ENCODE assay signal across 19 cellular contexts in genomic region chr6:30073489-30074240, GRCh38. TPM values are rescaled to one million over a fixed set of nuclear protein-coding genes. Genes with fewer than 3 reads are reported as not detected.
DNase-seq lines count a peak whose midpoint lies in the region; ATAC-seq and TF ChIP-seq lines count a peak whose summit lies in the region.
"Had no signal": no experiment of that assay in that cellular context is flagged by ENCODE, and none has a peak within 500 bp of the region (broad histone marks: within the 10 kb centered on the region; RNA-seq: fewer than 3 reads in every experiment).

No MANE protein-coding gene starts in this region.

- no peaks in the 10 kb centered on the region for H3K9me3 Mint-ChIP-seq in activated CD4-positive, alpha-beta T cell treated with anti-CD3 and anti-CD28 coated beads for 36 hours (ENCODE audit: low read depth)
- H3K9me3 Mint-ChIP-seq in progenitor cell of endocrine pancreas (ENCODE audit: low read depth): no peaks in the 10 kb centered on the region
- H3K9me3 Mint-ChIP-seq: activated naive CD8-positive, alpha-beta T cell treated with anti-CD3 and anti-CD28 coated beads, Interleukin-2, amount 10 ng/mL, durations not matched to agents 7 days and 5 days; dendritic cell treated with granulocyte-macrophage colony-stimulating factor and Interleukin-4, amounts not matched to agents 40 ng/mL and 50 ng/mL, for 4 days had no signal

- peak overlapping the region; percentile 87 for H3K27ac ChIP-seq in RWPE1
- H3K27ac ChIP-seq in esophagus squamous epithelium: no peak overlapping the region
- peak overlapping the region in 1 of 21 experiments; percentile 57 for H3K27ac ChIP-seq in skin epidermis
- H3K27ac ChIP-seq: A549, uterus had no signal

- H3K36me3 Mint-ChIP-seq in activated CD4-positive, alpha-beta T cell treated with anti-CD3 and anti-CD28 coated beads for 36 hours (ENCODE audit: low read depth): peaks cover 23% of the 10 kb centered on the region
- H3K36me3 Mint-ChIP-seq in progenitor cell of endocrine pancreas (ENCODE audit: insufficient read depth): peaks cover 26% of the 10 kb centered on the region

- no peak overlapping the region for H3K27ac Mint-ChIP-seq in activated CD4-positive, alpha-beta T cell treated with anti-CD3 and anti-CD28 coated beads for 36 hours
- H3K27ac Mint-ChIP-seq in progenitor cell of endocrine pancreas: no peak overlapping the region
- H3K27ac Mint-ChIP-seq: activated CD8-positive, alpha-beta T cell treated with anti-CD3 and anti-CD28 coated beads, Interleukin-2, amount 10 ng/mL, durations not matched to agents 7 days and 5 days; activated naive CD8-positive, alpha-beta T cell treated with anti-CD3 and anti-CD28 coated beads, Interleukin-2, amount 10 ng/mL, durations not matched to agents 7 days and 5 days; dendritic cell treated with granulocyte-macrophage colony-stimulating factor and Interleukin-4, amounts not matched to agents 40 ng/mL and 50 ng/mL, for 4 days had no signal

- H3K27me3 Mint-ChIP-seq in activated CD4-positive, alpha-beta T cell treated with anti-CD3 and anti-CD28 coated beads for 36 hours: peaks cover 38% of the 10 kb centered on the region
- H3K27me3 Mint-ChIP-seq in progenitor cell of endocrine pancreas: peaks cover 89% of the 10 kb centered on the region

- peak overlapping the region; percentile 54 for H3K4me3 Mint-ChIP-seq in activated CD4-positive, alpha-beta T cell treated with anti-CD3 and anti-CD28 coated beads for 36 hours
- H3K4me3 Mint-ChIP-seq in progenitor cell of endocrine pancreas (ENCODE audit: low read depth): no peak overlapping the region
- H3K4me3 Mint-ChIP-seq: activated CD8-positive, alpha-beta T cell treated with anti-CD3 and anti-CD28 coated beads, Interleukin-2, amount 10 ng/mL, durations not matched to agents 7 days and 5 days; dendritic cell treated with granulocyte-macrophage colony-stimulating factor and Interleukin-4, amounts not matched to agents 40 ng/mL and 50 ng/mL, for 4 days had no signal

- no peak for TF ChIP-seq POLR2A in esophagus squamous epithelium (IDR thresholded peaks at IDR 0.05)

- H3K4me3 ChIP-seq in esophagus squamous epithelium: peak overlapping the region; percentile 45 to 68 (median 62)
- peak overlapping the region in 5 of 7 experiments; percentile 34 to 65 (median 40) for H3K4me3 ChIP-seq in skin epidermis
- H3K4me3 ChIP-seq: A549, uterus had no signal

- peaks cover 0 to 72% (median 5%) of the 10 kb centered on the region in 4 donors for H3K27me3 ChIP-seq in esophagus squamous epithelium

- no peaks in the 10 kb centered on the region for H3K9me3 ChIP-seq in esophagus squamous epithelium
- H3K9me3 ChIP-seq: A549, uterus had no signal

- CTCF ChIA-PET in activated CD4-positive, alpha-beta T cell treated with anti-CD3 and anti-CD28 coated beads for 36 hours (lab: Charles Lee): interaction anchor here (0.6 kb wide), 1 partner anchor 16 kb away, joined by 3 read pairs; no protein-coding TSS in a partner anchor
- CTCF ChIA-PET in RWPE1 (lab: Yijun Ruan, JAX): interaction anchor here (0.7 to 1.0 kb wide), 2 partner anchors 57 to 151 kb away, joined by 4 to 5 read pairs; no protein-coding TSS in a partner anchor

- TF ChIP-seq CTCF in RWPE1 (conservative IDR thresholded peaks at IDR 0.05; ENCODE audit: low read depth): no peak
- TF ChIP-seq CTCF in esophagus squamous epithelium (IDR thresholded peaks at IDR 0.05): no peak
- TF ChIP-seq CTCF in progenitor cell of endocrine pancreas (IDR thresholded peaks at IDR 0.05; ENCODE audit: unreplicated experiment): no peak

- POLR2A ChIA-PET in activated CD4-positive, alpha-beta T cell treated with anti-CD3 and anti-CD28 coated beads for 36 hours (lab: Charles Lee): interaction anchor here (0.6 to 1.0 kb wide), 2 partner anchors 13 to 1306 kb away, joined by 3 to 7 read pairs; partner anchors contain the start of gene POLR1H
- POLR2A ChIA-PET in RWPE1 (lab: Yijun Ruan, JAX; ENCODE audit: low non-redundant PET): interaction anchor here (1.3 kb wide), 1 partner anchor 28 kb away, joined by 5 read pairs; no protein-coding TSS in a partner anchor

- no peak for ATAC-seq in activated CD4-positive, alpha-beta T cell treated with anti-CD3 and anti-CD28 coated beads for 36 hours
- ATAC-seq in GM19395 (IDR thresholded peaks at IDR 0.05; ENCODE audit: unreplicated experiment): no peak
- ATAC-seq: A549; activated CD8-positive, alpha-beta T cell treated with anti-CD3 and anti-CD28 coated beads, Interleukin-2, amount 10 ng/mL, durations not matched to agents 7 days and 5 days had no signal

- H3K36me3 ChIP-seq in esophagus squamous epithelium: peaks cover 0 to 42% (median 3%) of the 10 kb centered on the region in 3 donors
- H3K36me3 ChIP-seq: uterus had no signal

- intact Hi-C loops in activated CD4-positive, alpha-beta T cell treated with anti-CD3 and anti-CD28 coated beads for 36 hours (cut with DNase I, micrococcal nuclease): no loop called here
- intact Hi-C loops in esophagus squamous epithelium (cut with DNase I): no loop called here

- H3K4me1 ChIP-seq in esophagus squamous epithelium: peaks cover 14 to 58% (median 20%) of the 10 kb centered on the region in 3 donors

- WGBS in esophagus squamous epithelium, 2 donors: 37 to 49% methylated on average over 4 to 5 of the region's 7 CpGs

- H3K4me1 Mint-ChIP-seq in activated CD4-positive, alpha-beta T cell treated with anti-CD3 and anti-CD28 coated beads for 36 hours: peaks cover 42% of the 10 kb centered on the region
- H3K4me1 Mint-ChIP-seq in progenitor cell of endocrine pancreas (ENCODE audit: low read depth): peaks cover 14% of the 10 kb centered on the region

- no peak for DNase-seq in activated CD4-positive, alpha-beta T cell treated with anti-CD3 and anti-CD28 coated beads for 36 hours
- DNase-seq in activated CD4-positive, alpha-beta T cell treated with anti-CD3 and anti-CD28 coated beads, Interleukin-2, amount 50 U/mL, for 48 hours: no peak
- DNase-seq in RWPE1 (ENCODE audit: low spot score) (no peak), esophagus squamous epithelium (lab: John Stamatoyannopoulos, UW) (no peak), retina (no peak), progenitor cell of endocrine pancreas (ENCODE audit: low spot score, unreplicated experiment) (no peak)
- DNase-seq: activated CD8-positive, alpha-beta T cell treated with anti-CD3 and anti-CD28 coated beads, Interleukin-2, amount 10 ng/mL, durations not matched to agents 7 days and 5 days; activated naive CD8-positive, alpha-beta T cell treated with anti-CD3 and anti-CD28 coated beads, Interleukin-2, amount 10 ng/mL, durations not matched to agents 7 days and 5 days; DMS 273 treated with DMSO at 0.1 percent for 48 hours; MM.1S; occipital lobe; stimulated activated CD4-positive, alpha-beta T cell treated with anti-CD3 and anti-CD28 coated beads, Interleukin-15, amount 100 ng/mL, for 24 hours; T1000; uterus had no signal

RNA-seq across cellular contexts. Expression of gene RNF39, which starts 1.9 kb away (rescaled TPM):
- not detected for total RNA-seq in activated CD4-positive, alpha-beta T cell treated with anti-CD3 and anti-CD28 coated beads for 36 hours
- total RNA-seq in esophagus squamous epithelium (10 to 100 TPM in 1 of 4 donors, 1 to 10 TPM in 3; 3.1 to 11.4 (median 9.2) TPM), progenitor cell of endocrine pancreas (not detected in 2 replicates)
- total RNA-seq: activated CD8-positive, alpha-beta T cell treated with anti-CD3 and anti-CD28 coated beads, Interleukin-2, amount 10 ng/mL, durations not matched to agents 7 days and 5 days; activated naive CD8-positive, alpha-beta T cell treated with anti-CD3 and anti-CD28 coated beads, Interleukin-2, amount 10 ng/mL, durations not matched to agents 7 days and 5 days; fibroblast of villous mesenchyme; occipital lobe had no signal

RNA-seq across cellular contexts. Expression of gene PPP1R11, which starts 6.7 kb away (rescaled TPM):
- 10 to 100 TPM; 47.8 to 59.9 TPM for total RNA-seq in activated CD4-positive, alpha-beta T cell treated with anti-CD3 and anti-CD28 coated beads for 36 hours
- 10 to 100 TPM; 36.5 to 40.9 (median 37.3) TPM for total RNA-seq in esophagus squamous epithelium
- 45.1 and 48.4 TPM in 2 replicates for total RNA-seq in progenitor cell of endocrine pancreas

RNA-seq across cellular contexts. Expression of gene POLR1H, which starts 12.6 kb away (rescaled TPM):
- total RNA-seq in activated CD4-positive, alpha-beta T cell treated with anti-CD3 and anti-CD28 coated beads for 36 hours: 10 to 100 TPM; 38.2 to 65.0 TPM
- total RNA-seq in esophagus squamous epithelium (10 to 100 TPM; 13.2 to 35.8 (median 19.8) TPM), progenitor cell of endocrine pancreas (23.0 and 27.3 TPM in 2 replicates)

RNA-seq across cellular contexts. Expression of gene TRIM31, which starts 39.2 kb away (rescaled TPM):
- total RNA-seq in activated CD4-positive, alpha-beta T cell treated with anti-CD3 and anti-CD28 coated beads for 36 hours: not detected
- total RNA-seq in esophagus squamous epithelium (under 1 TPM in 1 of 4 donors, not detected in 3; 0.23 TPM), progenitor cell of endocrine pancreas (not detected in 2 replicates)
- total RNA-seq: activated CD8-positive, alpha-beta T cell treated with anti-CD3 and anti-CD28 coated beads, Interleukin-2, amount 10 ng/mL, durations not matched to agents 7 days and 5 days; activated naive CD8-positive, alpha-beta T cell treated with anti-CD3 and anti-CD28 coated beads, Interleukin-2, amount 10 ng/mL, durations not matched to agents 7 days and 5 days; fibroblast of villous mesenchyme; occipital lobe; uterus had no signal
